9 cellular contexts compared by ENCODE assay signal in the genomic region with DNA sequence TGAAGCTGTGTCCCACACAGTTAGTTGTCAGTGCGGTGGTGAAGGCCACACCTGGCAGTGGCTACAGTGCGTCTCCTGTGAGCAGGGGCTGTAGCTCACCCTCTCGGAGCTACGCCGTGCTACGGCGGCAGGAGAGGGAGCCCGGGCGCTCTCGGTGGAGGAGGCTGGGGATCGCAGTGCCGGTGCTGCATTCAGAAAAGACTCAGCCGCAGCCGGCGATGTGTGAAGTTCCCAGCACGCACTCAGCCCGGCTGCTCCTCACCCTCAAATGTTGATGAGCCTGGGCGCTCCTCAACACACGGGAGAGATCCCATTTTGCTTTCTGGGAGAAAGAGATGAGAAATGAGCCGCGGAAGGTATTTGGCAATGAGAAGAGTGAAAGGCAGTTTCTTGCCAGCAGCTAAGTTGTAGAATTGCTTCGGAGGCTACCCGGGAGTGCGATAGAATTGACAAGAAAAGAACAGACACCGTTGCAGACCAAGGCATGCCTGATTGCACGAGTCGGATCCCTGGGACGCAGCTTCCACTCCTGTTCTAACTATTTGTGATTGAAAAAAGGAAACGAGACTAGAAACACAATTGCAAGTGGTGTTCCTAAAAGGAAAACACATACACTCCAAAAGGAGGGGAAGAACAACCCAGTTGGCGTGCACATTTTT. TPM values are rescaled to one million over a fixed set of nuclear protein-coding genes. Genes with fewer than 3 reads are reported as not detected.
A peak's percentile ranks its signal among the peaks of the same experiment; 100 is the strongest.
DNase-seq lines count a peak whose midpoint lies in the region; FAIRE-seq and TF ChIP-seq lines count a peak whose summit lies in the region.
"Had no signal": no experiment of that assay in that cellular context is flagged by ENCODE, and none has a peak within 500 bp of the region (broad histone marks: within the 10 kb centered on the region; RNA-seq: fewer than 3 reads in every experiment).

UNC13C (plus strand) TSS at position 194 of the 659 bp plus-strand sequence. CDS start 34,463 bp downstream, outside the sequence.

- no peak within 1 kb of the TSS for H3K27ac Mint-ChIP-seq in activated naive CD8-positive, alpha-beta T cell treated with anti-CD3 and anti-CD28 coated beads for 36 hours

- H3K4me3 ChIP-seq in iPS-18c (ENCODE audit: insufficient read depth, low read depth, low read length) (peak within 1 kb of the TSS; percentile 45), skeletal muscle cell (ENCODE audit: low read depth, low read length) (peak within 1 kb of the TSS; percentile 26)

- H3K9me3 Mint-ChIP-seq in activated naive CD8-positive, alpha-beta T cell treated with anti-CD3 and anti-CD28 coated beads for 36 hours: no peaks in the 10 kb centered on the region
- H3K9me3 Mint-ChIP-seq: naive thymus-derived CD8-positive, alpha-beta T cell had no signal

- H3K36me3 Mint-ChIP-seq in activated naive CD8-positive, alpha-beta T cell treated with anti-CD3 and anti-CD28 coated beads for 36 hours: no peaks in the 10 kb centered on the region
- H3K36me3 Mint-ChIP-seq: naive thymus-derived CD8-positive, alpha-beta T cell had no signal

- H3K9me3 ChIP-seq in iPS-18c (ENCODE audit: control insufficient read depth, insufficient read depth, low read length): no peaks in the 10 kb centered on the region

- FAIRE-seq in H54 (lab: Jason Lieb, UNC): no peak

- no peak for TF ChIP-seq POLR2A in H54 (IDR thresholded peaks at IDR 0.05; ENCODE audit: low read depth, low read length)

- H3K27me3 Mint-ChIP-seq in activated naive CD8-positive, alpha-beta T cell treated with anti-CD3 and anti-CD28 coated beads for 36 hours: peaks cover 44% of the 10 kb centered on the region

- H3K4me3 Mint-ChIP-seq in activated naive CD8-positive, alpha-beta T cell treated with anti-CD3 and anti-CD28 coated beads for 36 hours: peak within 1 kb of the TSS; percentile 10

- peaks cover 6% of the 10 kb centered on the region for H3K4me1 Mint-ChIP-seq in activated naive CD8-positive, alpha-beta T cell treated with anti-CD3 and anti-CD28 coated beads for 36 hours

- DNase-seq in HuH-7.5 (ENCODE audit: low spot score): peak; percentile 19
- DNase-seq in activated naive CD8-positive, alpha-beta T cell treated with anti-CD3 and anti-CD28 coated beads for 36 hours: no peak
- DNase-seq in skeletal muscle cell (ENCODE audit: low read depth): no peak
- no peak for DNase-seq in activated CD4-positive, CD25-positive, alpha-beta regulatory T cell (lab: John Stamatoyannopoulos, UW)
- DNase-seq in central memory CD4-positive, alpha-beta T cell: no peak
- DNase-seq in H54 (ENCODE audit: insufficient read length, low spot score): no peak
- no peak for DNase-seq in activated CD8-positive, alpha-beta memory T cell treated with anti-CD3 and anti-CD28 coated beads for 24 hours
- DNase-seq: naive thymus-derived CD8-positive, alpha-beta T cell had no signal

RNA-seq across cellular contexts. Expression of gene UNC13C, which starts in this region (rescaled TPM):
- not detected for total RNA-seq in activated naive CD8-positive, alpha-beta T cell treated with anti-CD3 and anti-CD28 coated beads for 36 hours
- total RNA-seq: naive thymus-derived CD8-positive, alpha-beta T cell had no signal
